1 cellular context compared by ENCODE assay signal in genomic region chr6:7201732-7202541, GRCh38.
TF ChIP-seq lines count a peak whose summit lies in the region.

No MANE protein-coding gene starts in this region.

TF ChIP-seq in K562, 482 proteins besides CTCF, POLR2A, EP300 and RAD21 (continued from another document and continues in another):
- TF ChIP-seq ZNF318 (IDR thresholded peaks at IDR 0.05; ENCODE audit: borderline replicate concordance in 1 of 2, low read depth in 1 of 2) (peak in 1 of 2 experiments; percentile 85; a peak in 2 of 4 replicates), PTTG1 (tag; IDR thresholded peaks at IDR 0.05; ENCODE audit: low read depth) (no peak), NRF1 (conservative IDR thresholded peaks at IDR 0.05 in 1 of 2, IDR thresholded peaks at IDR 0.05 in 1 of 2) (peak; percentile 50 to 59), NELFE (IDR thresholded peaks at IDR 0.05; ENCODE audit: insufficient read depth, insufficient read length) (no peak), DMBX1 (CRISPR knock-in tag; IDR thresholded peaks at IDR 0.05; ENCODE audit: borderline replicate concordance) (peak; percentile 79), NFYB (IDR thresholded peaks at IDR 0.05; ENCODE audit: extremely low read depth, insufficient read length) (no peak), ETS1 (conservative IDR thresholded peaks at IDR 0.05; ENCODE audit: control insufficient read depth, low read depth, low read length) (no peak), ARHGAP35 (IDR thresholded peaks at IDR 0.05; ENCODE audit: partially characterized antibody) (no peak), ARID4B (CRISPR knock-in tag; IDR thresholded peaks at IDR 0.05) (peak; percentile 84; the same call in 1 of the 2 replicates), SAFB (IDR thresholded peaks at IDR 0.05; ENCODE audit: borderline replicate concordance, low read depth, low read length) (no peak), PHF8 (IDR thresholded peaks at IDR 0.05; ENCODE audit: borderline replicate concordance, low read length) (peak; percentile 53; the same call in 1 of the 2 replicates), ZNF23 (CRISPR knock-in tag; IDR thresholded peaks at IDR 0.05) (peak; percentile 51; the same call in 1 of the 2 replicates), BRD4 (IDR thresholded peaks at IDR 0.05) (peak; percentile 95), USF2 (CRISPR knock-in tag; IDR thresholded peaks at IDR 0.05) (no peak), MAFG (tag; conservative IDR thresholded peaks at IDR 0.05) (peak; percentile 84), SMAD1 (IDR thresholded peaks at IDR 0.05; ENCODE audit: low read depth, low read length, partially characterized antibody) (peak; percentile 77), STAT5A (IDR thresholded peaks at IDR 0.05; ENCODE audit: borderline replicate concordance, low read length) (0 out of 2 replicates have a peak, but pooled peaks have one; percentile 19), EHMT2 (IDR thresholded peaks at IDR 0.05) (no peak; the same call in 1 of the 2 replicates), SMARCB1 (IDR thresholded peaks at IDR 0.05; ENCODE audit: insufficient read length, low read depth) (peak; percentile 63), ZZZ3 (IDR thresholded peaks at IDR 0.05) (no peak), ZNF12 (CRISPR knock-in tag; IDR thresholded peaks at IDR 0.05) (no peak), TFE3 (CRISPR knock-in tag; IDR thresholded peaks at IDR 0.05) (peak; percentile 24; the same call in 1 of the 2 replicates), SMAD2 (IDR thresholded peaks at IDR 0.05; ENCODE audit: low read depth, low read length) (no peak), KLF10 (CRISPR knock-in tag; IDR thresholded peaks at IDR 0.05) (no peak), RCOR1 (IDR thresholded peaks at IDR 0.05; ENCODE audit: borderline replicate concordance in 1 of 2, low read depth in 2 of 2, low read length in 2 of 2) (peak; percentile 61 to 96), TBL1XR1 (IDR thresholded peaks at IDR 0.05; ENCODE audit: low read length in 2 of 2) (peak in 1 of 2 experiments; percentile 83; a peak in 3 of 4 replicates), HLTF (IDR thresholded peaks at IDR 0.05) (no peak), POU5F1 (IDR thresholded peaks at IDR 0.05; ENCODE audit: borderline replicate concordance, low read depth, low read length, partially characterized antibody) (no peak), TCF7L2 (IDR thresholded peaks at IDR 0.05; ENCODE audit: low read depth, low read length) (no peak), MYNN (IDR thresholded peaks at IDR 0.05) (peak; percentile 90; the same call in 1 of the 2 replicates), MYNN (CRISPR knock-in tag; IDR thresholded peaks at IDR 0.05) (no peak), OTX1 (CRISPR knock-in tag; IDR thresholded peaks at IDR 0.05) (peak; percentile 95)
- TF ChIP-seq, protein P1, sequence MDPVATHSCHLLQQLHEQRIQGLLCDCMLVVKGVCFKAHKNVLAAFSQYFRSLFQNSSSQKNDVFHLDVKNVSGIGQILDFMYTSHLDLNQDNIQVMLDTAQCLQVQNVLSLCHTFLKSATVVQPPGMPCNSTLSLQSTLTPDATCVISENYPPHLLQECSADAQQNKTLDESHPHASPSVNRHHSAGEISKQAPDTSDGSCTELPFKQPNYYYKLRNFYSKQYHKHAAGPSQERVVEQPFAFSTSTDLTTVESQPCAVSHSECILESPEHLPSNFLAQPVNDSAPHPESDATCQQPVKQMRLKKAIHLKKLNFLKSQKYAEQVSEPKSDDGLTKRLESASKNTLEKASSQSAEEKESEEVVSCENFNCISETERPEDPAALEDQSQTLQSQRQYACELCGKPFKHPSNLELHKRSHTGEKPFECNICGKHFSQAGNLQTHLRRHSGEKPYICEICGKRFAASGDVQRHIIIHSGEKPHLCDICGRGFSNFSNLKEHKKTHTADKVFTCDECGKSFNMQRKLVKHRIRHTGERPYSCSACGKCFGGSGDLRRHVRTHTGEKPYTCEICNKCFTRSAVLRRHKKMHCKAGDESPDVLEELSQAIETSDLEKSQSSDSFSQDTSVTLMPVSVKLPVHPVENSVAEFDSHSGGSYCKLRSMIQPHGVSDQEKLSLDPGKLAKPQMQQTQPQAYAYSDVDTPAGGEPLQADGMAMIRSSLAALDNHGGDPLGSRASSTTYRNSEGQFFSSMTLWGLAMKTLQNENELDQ (CRISPR knock-in tag; IDR thresholded peaks at IDR 0.05; ENCODE audit: borderline replicate concordance) = 0 out of 2 replicates have a peak, but pooled peaks have one; percentile 30
- TF ChIP-seq, protein P2, sequence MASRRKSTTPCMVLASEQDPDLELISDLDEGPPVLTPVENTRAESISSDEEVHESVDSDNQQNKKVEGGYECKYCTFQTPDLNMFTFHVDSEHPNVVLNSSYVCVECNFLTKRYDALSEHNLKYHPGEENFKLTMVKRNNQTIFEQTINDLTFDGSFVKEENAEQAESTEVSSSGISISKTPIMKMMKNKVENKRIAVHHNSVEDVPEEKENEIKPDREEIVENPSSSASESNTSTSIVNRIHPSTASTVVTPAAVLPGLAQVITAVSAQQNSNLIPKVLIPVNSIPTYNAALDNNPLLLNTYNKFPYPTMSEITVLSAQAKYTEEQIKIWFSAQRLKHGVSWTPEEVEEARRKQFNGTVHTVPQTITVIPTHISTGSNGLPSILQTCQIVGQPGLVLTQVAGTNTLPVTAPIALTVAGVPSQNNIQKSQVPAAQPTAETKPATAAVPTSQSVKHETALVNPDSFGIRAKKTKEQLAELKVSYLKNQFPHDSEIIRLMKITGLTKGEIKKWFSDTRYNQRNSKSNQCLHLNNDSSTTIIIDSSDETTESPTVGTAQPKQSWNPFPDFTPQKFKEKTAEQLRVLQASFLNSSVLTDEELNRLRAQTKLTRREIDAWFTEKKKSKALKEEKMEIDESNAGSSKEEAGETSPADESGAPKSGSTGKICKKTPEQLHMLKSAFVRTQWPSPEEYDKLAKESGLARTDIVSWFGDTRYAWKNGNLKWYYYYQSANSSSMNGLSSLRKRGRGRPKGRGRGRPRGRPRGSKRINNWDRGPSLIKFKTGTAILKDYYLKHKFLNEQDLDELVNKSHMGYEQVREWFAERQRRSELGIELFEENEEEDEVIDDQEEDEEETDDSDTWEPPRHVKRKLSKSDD (conservative IDR thresholded peaks at IDR 0.05; ENCODE audit: low read length) = no peak
- TF ChIP-seq, protein P3, sequence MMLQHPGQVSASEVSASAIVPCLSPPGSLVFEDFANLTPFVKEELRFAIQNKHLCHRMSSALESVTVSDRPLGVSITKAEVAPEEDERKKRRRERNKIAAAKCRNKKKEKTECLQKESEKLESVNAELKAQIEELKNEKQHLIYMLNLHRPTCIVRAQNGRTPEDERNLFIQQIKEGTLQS (IDR thresholded peaks at IDR 0.05) = peak; percentile 62; the same call in 1 of the 2 replicates
- TF ChIP-seq, protein P3 (CRISPR knock-in tag; conservative IDR thresholded peaks at IDR 0.05) = peak; percentile 69; the same call in 1 of the 2 replicates
